Comparison of ENCODE assay signal across 8 cellular contexts in genomic region chr10:50740351-50740688, GRCh38. TPM values are rescaled to one million over a fixed set of nuclear protein-coding genes. Genes with fewer than 3 reads are reported as not detected.
DNase-seq lines count a peak whose midpoint lies in the region; ATAC-seq and TF ChIP-seq lines count a peak whose summit lies in the region.

No MANE protein-coding gene starts in this region.

- TF ChIP-seq CTCF in adrenal gland (IDR thresholded peaks at IDR 0.05) (no peak), right atrium auricular region (IDR thresholded peaks at IDR 0.05) (no peak)

- H3K27ac ChIP-seq in adrenal gland (peak overlapping the region; percentile 20 to 94 (median 80)), right atrium auricular region (peak overlapping the region; percentile 85 to 87)

- H3K27me3 ChIP-seq in NT2/D1 (ENCODE audit: insufficient read depth, insufficient read length), result no peaks in the 10 kb centered on the region
- no peaks in the 10 kb centered on the region for H3K27me3 ChIP-seq in adrenal gland
- H3K27me3 ChIP-seq in right atrium auricular region, result no peaks in the 10 kb centered on the region

- no peak for TF ChIP-seq POLR2A in adrenal gland (IDR thresholded peaks at IDR 0.05)

- intact Hi-C loops in adrenal gland (cut with DNase I), result no loop called here

- DNase-seq in activated CD4-positive, CD25-positive, alpha-beta regulatory T cell (lab: John Stamatoyannopoulos, UW), result no peak
- no peak for DNase-seq in NT2/D1 (ENCODE audit: low read depth, low spot score)
- DNase-seq in adrenal gland, result peak in 6 of 7 donors; percentile 30 to 64 (median 40)
- no peak for DNase-seq in right atrium auricular region (ENCODE audit: low spot score)
- peak; percentile 70 for DNase-seq in renal cortical epithelial cell (ENCODE audit: low read depth)

- WGBS in adrenal gland, 4 donors, result 1 to 4% (median 3%) methylated on average over 8 of the region's 8 CpGs

- H3K4me3 ChIP-seq in NT2/D1 (ENCODE audit: insufficient read length, low read depth) (peak overlapping the region; percentile 81), adrenal gland (peak overlapping the region in 3 of 4 donors; percentile 21 to 87 (median 85)), right atrium auricular region (peak overlapping the region; percentile 65 to 77)

- no peaks in the 10 kb centered on the region for H3K4me1 ChIP-seq in NT2/D1 (ENCODE audit: insufficient read depth, insufficient read length)
- H3K4me1 ChIP-seq in adrenal gland (replicated peaks in 1 of 2), result peaks cover 0 to 5% of the 10 kb centered on the region in 2 donors
- H3K4me1 ChIP-seq in right atrium auricular region, result peaks cover 0 to 6% of the 10 kb centered on the region in 2 donors

- ATAC-seq in activated CD4-positive, CD25-positive, alpha-beta regulatory T cell treated with anti-CD3 and anti-CD28 coated beads, Interleukin-2, amount 50 U/mL, for 24 hours, result peak; percentile 59 to 63
- ATAC-seq in HG02798 (IDR thresholded peaks at IDR 0.05; ENCODE audit: poor library complexity, unreplicated experiment) (peak; percentile 35), GM19328 (IDR thresholded peaks at IDR 0.05; ENCODE audit: unreplicated experiment) (no peak)

- no peaks in the 10 kb centered on the region for H3K9me3 ChIP-seq in NT2/D1 (ENCODE audit: insufficient read depth, low read length)
- no peaks in the 10 kb centered on the region for H3K9me3 ChIP-seq in adrenal gland (replicated peaks in 1 of 3)
- no peaks in the 10 kb centered on the region for H3K9me3 ChIP-seq in right atrium auricular region

- H3K36me3 ChIP-seq in NT2/D1 (ENCODE audit: insufficient read depth, insufficient read length, low read length) (no peaks in the 10 kb centered on the region), adrenal gland (replicated peaks in 1 of 2) (no peaks in the 10 kb centered on the region), right atrium auricular region (no peaks in the 10 kb centered on the region)

- H3K9ac ChIP-seq in NT2/D1 (ENCODE audit: insufficient read length, low read depth), result peak overlapping the region; percentile 87

RNA-seq across cellular contexts. Expression of gene ASAH2B, which starts 0.6 kb away (rescaled TPM):
- total RNA-seq in adrenal gland (1 to 10 TPM; 1.9 to 7.6 (median 5.0) TPM), right atrium auricular region (1 to 10 TPM; 1.5 TPM), renal cortical epithelial cell (3.3 and 6.1 TPM in 2 replicates)
- polyA plus RNA-seq in adrenal gland, result 10 to 100 TPM in 1 of 3 donors, 1 to 10 TPM in 2; 2.8 to 13.3 (median 3.1) TPM

Comparison
In these comparisons a context has a peak if more than half of its experiments do, and no peak if none do; other contexts are left out.
1. DNase-seq: peak in adrenal gland (6 of 7) and renal cortical epithelial cell (single experiment); none in activated CD4-positive, CD25-positive, alpha-beta regulatory T cell (0 of 4), NT2/D1 (single experiment) and right atrium auricular region (single experiment).
2. Peak in every context shown above with its lines, with median percentiles within 50 percentile points of each other: H3K4me3 ChIP-seq.